Comparison of ENCODE assay signal across 1 cellular context in genomic region chr6:28586273-28586672, GRCh38.
TF ChIP-seq lines count a peak whose summit lies in the region.

No MANE protein-coding gene starts in this region.

TF ChIP-seq in SK-N-SH, 30 proteins besides CTCF, POLR2A, EP300 and RAD21 (continued from another document):
- TF ChIP-seq TEAD4 (IDR thresholded peaks at IDR 0.05; ENCODE audit: borderline replicate concordance, insufficient read depth), result no peak
- TF ChIP-seq RXRA (IDR thresholded peaks at IDR 0.05; ENCODE audit: borderline replicate concordance, low read depth), result no peak
